Comparison of ENCODE assay signal across 33 cellular contexts in the genomic region with DNA sequence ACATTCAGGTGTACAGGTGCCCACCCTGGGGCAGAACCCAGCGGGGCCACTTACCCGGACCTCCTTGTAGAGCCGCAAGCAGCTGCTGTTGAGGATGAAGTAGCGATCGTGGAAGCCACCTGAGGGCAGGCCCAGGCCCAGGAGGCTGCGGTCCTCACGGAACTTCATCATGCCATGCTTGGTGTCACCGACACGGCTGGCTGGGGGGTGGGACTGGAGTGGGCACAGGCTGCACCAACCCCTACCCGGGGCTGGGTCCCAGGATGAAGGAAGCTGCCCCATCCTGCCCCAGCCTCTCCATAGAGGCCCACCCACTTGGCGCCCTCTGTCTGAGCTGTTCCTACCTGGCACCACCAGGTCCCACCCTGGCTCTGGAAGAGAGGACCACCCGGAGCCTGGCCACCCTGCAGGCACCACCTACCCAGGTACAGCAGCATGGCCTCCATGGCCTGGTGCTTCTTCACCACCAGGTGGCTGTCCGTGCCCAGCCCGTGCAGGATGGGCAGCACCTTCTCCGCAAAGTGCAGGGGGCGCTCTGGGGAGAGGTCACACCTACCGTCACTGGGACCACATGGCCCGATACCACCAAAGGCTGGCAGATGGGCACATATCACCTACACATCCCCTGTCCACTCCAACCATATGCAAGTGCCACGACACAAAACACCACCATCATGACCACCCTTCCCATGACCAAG. TPM values are rescaled to one million over a fixed set of nuclear protein-coding genes. Genes with fewer than 3 reads are reported as not detected.
DNase-seq lines count a peak whose midpoint lies in the region; ATAC-seq, FAIRE-seq and TF ChIP-seq lines count a peak whose summit lies in the region.
"Had no signal": no experiment of that assay in that cellular context is flagged by ENCODE, and none has a peak within 500 bp of the region (broad histone marks: within the 10 kb centered on the region; RNA-seq: fewer than 3 reads in every experiment).

No MANE protein-coding gene starts in this region.

- H4K5ac ChIP-seq in H9 (ENCODE audit: insufficient read length, low read depth, low read length) = no peak overlapping the region

- no peak overlapping the region for H3K4ac ChIP-seq in H9 (ENCODE audit: low read depth, low read length)

- ATAC-seq in WTC11 (peak; percentile 27), HG02852 (IDR thresholded peaks at IDR 0.05; ENCODE audit: unreplicated experiment) (no peak)
- ATAC-seq: activated CD8-positive, alpha-beta T cell treated with anti-CD3 and anti-CD28 coated beads, Interleukin-2, amount 10 ng/mL, durations not matched to agents 7 days and 5 days; activated T-helper 17 cell treated with anti-CD3 and anti-CD28 coated beads, Interleukin-2, amount 50 U/mL, for 72 hours; Panc1; pancreas had no signal

- H2AFZ ChIP-seq in H9 (ENCODE audit: low read length) = no peak overlapping the region

- H3T11ph ChIP-seq in H9 (ENCODE audit: low read length) = no peak overlapping the region

- FAIRE-seq in kidney (lab: Jason Lieb, UNC) = no peak
- FAIRE-seq: colon, G401.6, pancreas had no signal

- H4K91ac ChIP-seq in H9 (ENCODE audit: insufficient read length, low read depth, low read length) = no peak overlapping the region

- TF ChIP-seq CTCF in AG04450 (IDR thresholded peaks at IDR 0.05; ENCODE audit: low read depth, low read length) (0 out of 2 replicates have a peak, but pooled peaks have one; percentile 2), H9 (conservative IDR thresholded peaks at IDR 0.05) (peak; percentile 58), WTC11 (IDR thresholded peaks at IDR 0.05) (no peak), kidney (IDR thresholded peaks at IDR 0.05; ENCODE audit: borderline replicate concordance, extremely low read depth, insufficient read depth) (no peak)

- no peak overlapping the region for H2BK12ac ChIP-seq in H9 (ENCODE audit: insufficient read length, low read depth, low read length)

- H2BK15ac ChIP-seq in H9 (ENCODE audit: low read depth, low read length) = no peak overlapping the region

- H3K56ac ChIP-seq in H9 (ENCODE audit: insufficient read length, low read depth, low read length) = no peak overlapping the region

- WGBS in H9 (ENCODE audit: extremely low coverage, insufficient read length, low lambda C conversion rate) = no CpG with 5 or more reads among the region's 19 CpGs

- no peaks in the 10 kb centered on the region; the same call in 1 of the 2 replicates for H3K27me3 Mint-ChIP-seq in H9 (ENCODE audit: low read depth)
- no peaks in the 10 kb centered on the region for H3K27me3 Mint-ChIP-seq in WTC11 (ENCODE audit: low read depth)
- H3K27me3 Mint-ChIP-seq in CD8-positive, alpha-beta memory T cell = no peaks in the 10 kb centered on the region
- H3K27me3 Mint-ChIP-seq: activated T-helper 17 cell treated with anti-CD3 and anti-CD28 coated beads, Interleukin-2, amount 50 U/mL, for 72 hours had no signal

- H3K14ac ChIP-seq in H9 (ENCODE audit: insufficient read depth, low read length) = no peak overlapping the region

- no peaks in the 10 kb centered on the region for H4K20me1 ChIP-seq in H9 (ENCODE audit: control insufficient read depth, insufficient read depth, insufficient read length)

- H3K9me3 Mint-ChIP-seq in H9 (no peaks in the 10 kb centered on the region), WTC11 (no peaks in the 10 kb centered on the region)
- H3K9me3 Mint-ChIP-seq in CD8-positive, alpha-beta memory T cell = no peaks in the 10 kb centered on the region
- H3K9me3 Mint-ChIP-seq: activated T-helper 17 cell treated with anti-CD3 and anti-CD28 coated beads, Interleukin-2, amount 50 U/mL, for 72 hours; nephron had no signal

- no peak overlapping the region for H3K27ac ChIP-seq in AG04450 (ENCODE audit: low read depth, low read length)
- H3K27ac ChIP-seq in H9 (ENCODE audit: insufficient read length, low read depth, low read length) = no peak overlapping the region
- no peak overlapping the region for H3K27ac ChIP-seq in kidney (ENCODE audit: low read depth in 2 of 2, low read length in 2 of 2)
- H3K27ac ChIP-seq in CD8-positive, alpha-beta memory T cell (ENCODE audit: low read depth, low read length) = no peak overlapping the region
- H3K27ac ChIP-seq: BLaER1, HL-60, pancreas, stomach, vagina had no signal

- H3K9ac ChIP-seq in H9 (ENCODE audit: extremely low read depth, insufficient read length, low read length) (no peak overlapping the region), kidney (ENCODE audit: low read length in 2 of 2) (no peak overlapping the region)
- H3K9ac ChIP-seq: BLaER1 had no signal

- no peak overlapping the region for H3K4me2 ChIP-seq in H9 (ENCODE audit: insufficient read depth, insufficient read length, low read length)
- H3K4me2 ChIP-seq: BLaER1, smooth muscle cell had no signal

- CTCF ChIA-PET in AG04450 (lab: Charles Lee) (interaction anchor here (1.0 kb wide), 1 partner anchor 9 kb away, joined by 3 read pairs; no protein-coding TSS in a partner anchor), WTC11 (lab: Charles Lee) (interaction anchor here (1.4 kb wide), 1 partner anchor 10 kb away, joined by 3 read pairs; no protein-coding TSS in a partner anchor)
- CTCF ChIA-PET in CD8-positive, alpha-beta memory T cell (lab: Charles Lee) = no interaction called here

- no peak overlapping the region for H2BK20ac ChIP-seq in H9 (ENCODE audit: low read depth, low read length, poor library complexity, severe bottlenecking)

- H3K79me2 ChIP-seq in H9 (ENCODE audit: insufficient read depth, low read length) = no peaks in the 10 kb centered on the region

- H3K4me3 Mint-ChIP-seq in H9 (no peak overlapping the region), WTC11 (no peak overlapping the region)
- H3K4me3 Mint-ChIP-seq in CD8-positive, alpha-beta memory T cell = no peak overlapping the region
- H3K4me3 Mint-ChIP-seq: activated CD8-positive, alpha-beta T cell treated with anti-CD3 and anti-CD28 coated beads, Interleukin-2, amount 10 ng/mL, durations not matched to agents 7 days and 5 days; activated T-helper 17 cell treated with anti-CD3 and anti-CD28 coated beads, Interleukin-2, amount 50 U/mL, for 72 hours; nephron had no signal

- H3K36me3 Mint-ChIP-seq in H9 (ENCODE audit: insufficient read depth in 1 of 3, low read depth in 3 of 3) = peaks cover 19 to 62% (median 45%) of the 10 kb centered on the region in 3 experiments; a peak in 6 of 7 replicates
- peaks cover 23% of the 10 kb centered on the region for H3K36me3 Mint-ChIP-seq in WTC11
- peaks cover 5 to 97% (median 21%) of the 10 kb centered on the region in 3 donors for H3K36me3 Mint-ChIP-seq in CD8-positive, alpha-beta memory T cell

- H3K4me1 Mint-ChIP-seq in H9 = peaks cover 0 to 9% of the 10 kb centered on the region in 2 experiments; a peak in 2 of 4 replicates
- no peaks in the 10 kb centered on the region for H3K4me1 Mint-ChIP-seq in WTC11
- H3K4me1 Mint-ChIP-seq in CD8-positive, alpha-beta memory T cell = peaks cover 0 to 8% (median 6%) of the 10 kb centered on the region in 3 donors

- no peak overlapping the region for H3K18ac ChIP-seq in H9 (ENCODE audit: insufficient read length, low read depth, low read length)

- POLR2A ChIA-PET in AG04450 (lab: Yijun Ruan, JAX) = no interaction called here
- POLR2A ChIA-PET in WTC11 (lab: Charles Lee) = no interaction called here
- POLR2A ChIA-PET in CD8-positive, alpha-beta memory T cell (lab: Charles Lee) = no interaction called here

- no peaks in the 10 kb centered on the region for H3K27me3 ChIP-seq in AG04450 (ENCODE audit: control insufficient read depth, insufficient read depth, low read length)
- no peaks in the 10 kb centered on the region for H3K27me3 ChIP-seq in H9 (ENCODE audit: insufficient read depth, low read length)
- H3K27me3 ChIP-seq in CD8-positive, alpha-beta memory T cell (ENCODE audit: insufficient read depth, low read length, poor library complexity, severe bottlenecking) = no peaks in the 10 kb centered on the region
- H3K27me3 ChIP-seq: BLaER1, breast epithelium, pancreas, stomach, vagina had no signal

- H3K27ac Mint-ChIP-seq in H9 = no peak overlapping the region
- H3K27ac Mint-ChIP-seq in WTC11 = no peak overlapping the region
- no peak overlapping the region for H3K27ac Mint-ChIP-seq in CD8-positive, alpha-beta memory T cell
- H3K27ac Mint-ChIP-seq: activated CD8-positive, alpha-beta T cell treated with anti-CD3 and anti-CD28 coated beads, Interleukin-2, amount 10 ng/mL, durations not matched to agents 7 days and 5 days; nephron had no signal

- intact Hi-C loops in kidney (cut with DNase I) = no loop called here

- no peak overlapping the region for H3K23ac ChIP-seq in H9 (ENCODE audit: insufficient read length, low read depth, low read length)

- H3K23me2 ChIP-seq in H9 (ENCODE audit: insufficient read length, low read depth, low read length, poor library complexity, severe bottlenecking) = no peaks in the 10 kb centered on the region

- H2AK5ac ChIP-seq in H9 (ENCODE audit: insufficient read length, low read length) = no peak overlapping the region

- H2BK120ac ChIP-seq in H9 (ENCODE audit: low read depth, low read length, poor library complexity, severe bottlenecking) = no peak overlapping the region

- H3K9me3 ChIP-seq in AG04450 (ENCODE audit: control insufficient read depth, insufficient read depth, low read length) (no peaks in the 10 kb centered on the region; the same call in 1 of the 2 replicates), H9 (ENCODE audit: control insufficient read depth, low read depth, low read length) (no peaks in the 10 kb centered on the region), kidney (ENCODE audit: control insufficient read depth in 1 of 2, low read length in 2 of 2) (no peaks in the 10 kb centered on the region)
- H3K9me3 ChIP-seq in CD8-positive, alpha-beta memory T cell (ENCODE audit: low read length) = no peaks in the 10 kb centered on the region
- H3K9me3 ChIP-seq: BLaER1, breast epithelium, pancreas, stomach, vagina had no signal

- no peaks in the 10 kb centered on the region for H3K4me1 ChIP-seq in H9 (ENCODE audit: insufficient read depth, low read length)
- H3K4me1 ChIP-seq in kidney (ENCODE audit: control insufficient read depth in 1 of 2, insufficient read depth in 1 of 2, low read depth in 1 of 2, low read length in 2 of 2) = no peaks in the 10 kb centered on the region
- H3K4me1 ChIP-seq in CD8-positive, alpha-beta memory T cell (ENCODE audit: insufficient read depth, low read length) = no peaks in the 10 kb centered on the region
- H3K4me1 ChIP-seq: BLaER1, breast epithelium, pancreas, vagina had no signal

- no peak overlapping the region for H4K8ac ChIP-seq in H9 (replicated peaks; ENCODE audit: insufficient read length, low read depth, low read length)

- no peaks in the 10 kb centered on the region for H3K79me1 ChIP-seq in H9 (ENCODE audit: insufficient read depth, low read depth, low read length, poor library complexity, severe bottlenecking)

- no peak for DNase-seq in AG04450 (ENCODE audit: low read depth, low spot score)
- no peak for DNase-seq in H9
- no peak for DNase-seq in WTC11 (ENCODE audit: low spot score)
- peak; percentile 68 for DNase-seq in kidney
- DNase-seq in occipital lobe (lab: John Stamatoyannopoulos, UW) = no peak
- no peak for DNase-seq in cerebellum (ENCODE audit: low spot score)
- no peak for DNase-seq in CD8-positive, alpha-beta memory T cell
- DNase-seq: ACHN; activated CD4-positive, alpha-beta T cell treated with anti-CD3 and anti-CD28 coated beads for 4 hours; activated CD8-positive, alpha-beta T cell treated with anti-CD3 and anti-CD28 coated beads, Interleukin-2, amount 10 ng/mL, durations not matched to agents 7 days and 5 days; activated naive CD4-positive, alpha-beta T cell treated with anti-CD3 and anti-CD28 coated beads, Interleukin-2, amount 50 U/mL, for 16 hours; amniotic stem cell; hypothalamus; Karpas-422; NCI-H1436; NCI-H2081; NCI-H524 treated with DMSO at 0.1 percent for 48 hours; pancreas; retina; SHP77; stimulated activated CD4-positive, alpha-beta T cell treated with anti-CD3 and anti-CD28 coated beads, Interleukin-1b, Interleukin-23, amount 100 ng/mL, for 48 hours; stomach had no signal

- H3K4me3 ChIP-seq in AG04450 (ENCODE audit: low read depth, low read length) = no peak overlapping the region
- H3K4me3 ChIP-seq in kidney (ENCODE audit: low read length in 2 of 2) = no peak overlapping the region
- H3K4me3 ChIP-seq in CD8-positive, alpha-beta memory T cell (ENCODE audit: low read length) = no peak overlapping the region
- H3K4me3 ChIP-seq: BLaER1, breast epithelium, pancreas, smooth muscle cell, stomach, vagina had no signal

- H3K36me3 ChIP-seq in kidney (ENCODE audit: control insufficient read depth in 1 of 2, insufficient read depth in 2 of 2, low read length in 2 of 2) = peaks cover 51 to 72% of the 10 kb centered on the region in 2 donors
- H3K36me3 ChIP-seq in CD8-positive, alpha-beta memory T cell (ENCODE audit: insufficient read depth, low read length) = peaks cover 64% of the 10 kb centered on the region

- no peak overlapping the region for H2BK5ac ChIP-seq in H9 (ENCODE audit: insufficient read length, low read length)

RNA-seq across cellular contexts. Expression of a gene that starts 19.2 kb away (rescaled TPM):
- polyA plus RNA-seq in AG04450 (2011; rRNA removed) (0.02 and 0.11 TPM in 2 replicates), kidney (ENCODE audit: insufficient read depth, low read depth, low replicate concordance) (12.6 TPM)
- 0.32 TPM in 1 of 2 replicates, not detected in the other for polyA minus RNA-seq in AG04450 (2011; rRNA and poly(A)+ RNA removed)
- total RNA-seq in H9 (2021) (3.4 and 4.3 TPM in 2 replicates), WTC11 (2021) (3.7 to 5.0 TPM (median 4.9 TPM) in 3 replicates), kidney (42.0 TPM), occipital lobe (78.3 TPM), cerebellum (8.4 TPM)
- total RNA-seq in CD8-positive, alpha-beta memory T cell = under 1 TPM; 0.55 to 0.66 TPM
- 0.08 TPM for polyA plus RNA-seq in CD8-positive, alpha-beta memory T cell
- total RNA-seq: smooth muscle cell had no signal

RNA-seq across cellular contexts. Expression of a gene that starts 58.8 kb away (rescaled TPM):
- polyA plus RNA-seq in AG04450 (2011; rRNA removed) = 52.4 and 74.8 TPM in 2 replicates
- polyA minus RNA-seq in AG04450 (2011; rRNA and poly(A)+ RNA removed) = 90.3 and 129 TPM in 2 replicates
- total RNA-seq in H9 (2021) = 59.4 and 63.0 TPM in 2 replicates
- 76.4 to 98.8 TPM (median 78.3 TPM) in 3 replicates for total RNA-seq in WTC11 (2021)
- total RNA-seq in kidney = 80.8 TPM
- polyA plus RNA-seq in kidney (ENCODE audit: insufficient read depth, low read depth, low replicate concordance) = 58.2 TPM
- 19.3 TPM for total RNA-seq in occipital lobe
- 23.0 TPM for total RNA-seq in cerebellum
- total RNA-seq in CD8-positive, alpha-beta memory T cell = 10 to 100 TPM; 61.2 to 64.0 TPM
- polyA plus RNA-seq in CD8-positive, alpha-beta memory T cell = 39.8 TPM

Comparison
In these comparisons a context has a peak if more than half of its experiments do, and no peak if none do; other contexts are left out.
1. CTCF ChIP-seq: peak in AG04450 (single experiment) and H9 (single experiment); none in WTC11 (single experiment) and kidney (single experiment).